Comparison of ENCODE assay signal across 17 cellular contexts in the genomic region with DNA sequence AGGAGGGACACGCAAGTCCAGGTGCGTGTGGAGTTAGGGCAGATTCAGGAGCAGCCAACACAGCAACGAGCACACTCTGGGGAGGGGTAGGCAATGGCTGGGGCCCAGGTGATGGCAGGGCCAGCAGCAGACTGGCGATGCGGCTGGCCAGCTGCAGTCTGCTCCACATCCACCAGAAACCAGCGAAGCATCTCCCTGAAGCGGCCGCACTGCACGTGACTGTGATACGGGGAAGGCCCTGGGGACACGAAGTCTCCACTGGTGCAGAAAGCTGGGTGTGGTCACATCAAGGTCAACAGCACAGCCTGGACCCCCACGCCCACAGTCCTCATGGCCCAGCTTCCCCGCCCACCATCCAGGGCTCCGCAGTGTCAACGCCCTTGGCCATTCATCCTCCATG. TPM values are rescaled to one million over a fixed set of nuclear protein-coding genes. Genes with fewer than 3 reads are reported as not detected.
A peak's percentile ranks its signal among the peaks of the same experiment; 100 is the strongest.
DNase-seq lines count a peak whose midpoint lies in the region; ATAC-seq and TF ChIP-seq lines count a peak whose summit lies in the region.
"Had no signal": no experiment of that assay in that cellular context is flagged by ENCODE, and none has a peak within 500 bp of the region (broad histone marks: within the 10 kb centered on the region; RNA-seq: fewer than 3 reads in every experiment).

No MANE protein-coding gene starts in this region.

- ATAC-seq in GM18867 (IDR thresholded peaks at IDR 0.05; ENCODE audit: unreplicated experiment) (no peak), GM19328 (IDR thresholded peaks at IDR 0.05; ENCODE audit: unreplicated experiment) (no peak), GM19455 (IDR thresholded peaks at IDR 0.05; ENCODE audit: unreplicated experiment) (no peak), HG02678 (IDR thresholded peaks at IDR 0.05; ENCODE audit: unreplicated experiment) (no peak)
- ATAC-seq: activated CD8-positive, alpha-beta T cell treated with anti-CD3 and anti-CD28 coated beads for 36 hours had no signal

- intact Hi-C loops in ascending aorta (cut with DNase I): loop anchor here (5.0 kb wide), 3 partner anchors 126 to 1079 kb away; a partner anchor contains a TSS

- H3K9me3 ChIP-seq in BE2C: no peaks in the 10 kb centered on the region
- H3K9me3 ChIP-seq in ascending aorta: no peaks in the 10 kb centered on the region
- no peaks in the 10 kb centered on the region for H3K9me3 ChIP-seq in skeletal muscle tissue (ENCODE audit: control insufficient read depth in 3 of 3, low read length in 3 of 3)

- no peak overlapping the region for H3K4me3 ChIP-seq in BE2C (ENCODE audit: low read depth, low read length)
- no peak overlapping the region for H3K4me3 ChIP-seq in ascending aorta
- peak overlapping the region in 1 of 3 donors; percentile 22 for H3K4me3 ChIP-seq in skeletal muscle tissue (ENCODE audit: low read length in 3 of 3)
- H3K4me3 ChIP-seq: skin epidermis had no signal

- no peak for TF ChIP-seq CTCF in BE2C (IDR thresholded peaks at IDR 0.05; ENCODE audit: low read depth, low read length)
- TF ChIP-seq CTCF in ascending aorta (IDR thresholded peaks at IDR 0.05): no peak

- DNase-seq in BE2C (peak; percentile 51), ascending aorta (ENCODE audit: low spot score in 2 of 2) (no peak), left kidney (ENCODE audit: low read depth, low spot score) (peak; percentile 63)
- DNase-seq: activated CD8-positive, alpha-beta T cell treated with anti-CD3 and anti-CD28 coated beads for 36 hours; mesendoderm; NCI-H1105 treated with DMSO at 0.1 percent for 48 hours; stimulated activated CD4-positive, alpha-beta T cell treated with anti-CD3 and anti-CD28 coated beads, Interleukin-4, amount 100 ng/mL, for 4 hours had no signal

- H3K27me3 ChIP-seq in BE2C (no peaks in the 10 kb centered on the region), ascending aorta (no peaks in the 10 kb centered on the region), skeletal muscle tissue (ENCODE audit: control insufficient read depth in 3 of 3, insufficient read depth in 3 of 3, low read length in 3 of 3) (no peaks in the 10 kb centered on the region)

- H3K36me3 ChIP-seq in BE2C (peaks cover 91% of the 10 kb centered on the region), ascending aorta (peaks cover 58 to 59% of the 10 kb centered on the region in 2 donors), skeletal muscle tissue (ENCODE audit: control insufficient read depth in 3 of 3, insufficient read depth in 3 of 3, low read length in 3 of 3) (peaks cover 60 to 62% (median 62%) of the 10 kb centered on the region in 3 donors)

- peak overlapping the region in 1 of 3 donors; percentile 68 for H3K9ac ChIP-seq in skeletal muscle tissue (ENCODE audit: low read depth in 1 of 3, low read length in 3 of 3)
- H3K9ac ChIP-seq: KMS-11 had no signal

- H3K27ac ChIP-seq in ascending aorta: peak overlapping the region; percentile 96 to 99
- peak overlapping the region; percentile 80 for H3K27ac ChIP-seq in skeletal muscle tissue (ENCODE audit: low read depth, low read length)
- H3K27ac ChIP-seq: KMS-11 had no signal

- no peaks in the 10 kb centered on the region for H3K4me1 ChIP-seq in BE2C
- peaks cover 25 to 48% of the 10 kb centered on the region in 2 donors for H3K4me1 ChIP-seq in ascending aorta
- peaks cover 51 to 59% (median 58%) of the 10 kb centered on the region in 3 donors for H3K4me1 ChIP-seq in skeletal muscle tissue (ENCODE audit: control insufficient read depth in 3 of 3, insufficient read depth in 3 of 3, low read length in 3 of 3)

RNA-seq across cellular contexts. Expression of a gene that starts 21.3 kb away (rescaled TPM):
- polyA plus RNA-seq in BE2C (2012; ENCODE audit: insufficient read depth, insufficient read length, low read depth): not detected
- total RNA-seq in ascending aorta: not detected
- not detected for total RNA-seq in skeletal muscle tissue
- total RNA-seq: activated CD8-positive, alpha-beta T cell treated with anti-CD3 and anti-CD28 coated beads for 36 hours; activated T-helper 1 cell treated with anti-CD3 and anti-CD28 coated beads, Interleukin-12 subunit alpha, Interleukin-12 subunit beta, Interleukin-2, Interleukin-4 antibody, amounts not matched to agents 30 ng/mL and 10 ng/mL and 1 ng/mL, durations not matched to agents 14 hours and 24 hours and 36 hours had no signal
- polyA plus RNA-seq: AG04450, neural cell had no signal

RNA-seq across cellular contexts. Expression of a gene that starts 52.7 kb away (rescaled TPM):
- polyA plus RNA-seq in BE2C (2012; ENCODE audit: insufficient read depth, insufficient read length, low read depth): 0.36 TPM
- total RNA-seq in ascending aorta (524 TPM), skeletal muscle tissue (77.8 TPM)
- total RNA-seq: activated T-helper 1 cell treated with anti-CD3 and anti-CD28 coated beads, Interleukin-12 subunit alpha, Interleukin-12 subunit beta, Interleukin-2, Interleukin-4 antibody, amounts not matched to agents 30 ng/mL and 10 ng/mL and 1 ng/mL, durations not matched to agents 14 hours and 24 hours and 36 hours had no signal

Comparison
In these comparisons a context has a peak if more than half of its experiments do, and no peak if none do; other contexts are left out.
1. DNase-seq: peak in BE2C (single experiment) and left kidney (single experiment); none in ascending aorta (0 of 2).